ENCODE assay signal across 9 cellular contexts in genomic region chr12:120335447-120335846, GRCh38. TPM values are rescaled to one million over a fixed set of nuclear protein-coding genes. Genes with fewer than 3 reads are reported as not detected.
DNase-seq lines count a peak whose midpoint lies in the region; ATAC-seq and TF ChIP-seq lines count a peak whose summit lies in the region.
"Not testable (repeated sequence)": the region's sequence is repeated elsewhere in the genome, so short reads cannot be mapped to it uniquely, and the experiment has no call there.
"Had no signal": no experiment of that assay in that cellular context is flagged by ENCODE, and none has a peak within 500 bp of the region (broad histone marks: within the 10 kb centered on the region; RNA-seq: fewer than 3 reads in every experiment).

No MANE protein-coding gene starts in this region.

- not testable (repeated sequence) for H3K4me3 Mint-ChIP-seq in activated CD4-positive, alpha-beta T cell treated with anti-CD3 and anti-CD28 coated beads for 36 hours; MCF 10A (ENCODE audit: unreplicated experiment); neural crest cell

- not testable (repeated sequence) for TF ChIP-seq POLR2A in stomach (IDR thresholded peaks at IDR 0.05)

- 16 to 21% (median 20%) methylated on average over 12 of the region's 12 CpGs for WGBS in stomach, 5 donors

- H3K4me3 ChIP-seq in left ventricle myocardium inferior, stomach: not testable (repeated sequence)

- peaks cover 19% of the 10 kb centered on the region for H3K9me3 Mint-ChIP-seq in activated CD4-positive, alpha-beta T cell treated with anti-CD3 and anti-CD28 coated beads for 36 hours (ENCODE audit: low read depth)
- not testable (repeated sequence) for H3K9me3 Mint-ChIP-seq in MCF 10A (ENCODE audit: unreplicated experiment)
- H3K9me3 Mint-ChIP-seq in neural crest cell = peaks cover 22% of the 10 kb centered on the region

- peak; percentile 70 for TF ChIP-seq CTCF in MCF 10A (IDR thresholded peaks at IDR 0.05; ENCODE audit: unreplicated experiment)
- TF ChIP-seq CTCF in left ventricle myocardium inferior (IDR thresholded peaks at IDR 0.05; ENCODE audit: borderline replicate concordance) = peak; percentile 78
- peak; percentile 75 for TF ChIP-seq CTCF in neural crest cell (conservative IDR thresholded peaks at IDR 0.05)
- peak in 5 of 7 experiments; percentile 45 to 72 (median 65) for TF ChIP-seq CTCF in stomach (IDR thresholded peaks at IDR 0.05)

- not testable (repeated sequence) for H3K4me1 ChIP-seq in left ventricle myocardium inferior, stomach

- H3K36me3 Mint-ChIP-seq in activated CD4-positive, alpha-beta T cell treated with anti-CD3 and anti-CD28 coated beads for 36 hours (ENCODE audit: low read depth); MCF 10A (ENCODE audit: insufficient read depth, unreplicated experiment): not testable (repeated sequence)
- peaks cover 20% of the 10 kb centered on the region for H3K36me3 Mint-ChIP-seq in neural crest cell (ENCODE audit: low read depth)

- peaks cover 11% of the 10 kb centered on the region for H3K27me3 Mint-ChIP-seq in activated CD4-positive, alpha-beta T cell treated with anti-CD3 and anti-CD28 coated beads for 36 hours
- peaks cover 12% of the 10 kb centered on the region for H3K27me3 Mint-ChIP-seq in MCF 10A (ENCODE audit: insufficient read depth, unreplicated experiment)
- H3K27me3 Mint-ChIP-seq in neural crest cell (ENCODE audit: low read depth) = not testable (repeated sequence)

- DNase-seq in D341Med (ENCODE audit: low spot score) (peak; percentile 29), HT1080 (ENCODE audit: low read depth) (peak; percentile 48), NCI-H774 (lab: John Stamatoyannopoulos, UW) (peak; percentile 31), MCF 10A (ENCODE audit: unreplicated experiment) (peak; percentile 48), left ventricle myocardium inferior (peak; percentile 50), neural crest cell (ENCODE audit: low read depth, low spot score) (peak; percentile 61), stomach (peak; percentile 84)
- DNase-seq in activated CD4-positive, alpha-beta T cell treated with anti-CD3 and anti-CD28 coated beads for 36 hours = peak; percentile 66

- not testable (repeated sequence) for H3K27ac ChIP-seq in left ventricle myocardium inferior (replicated peaks); stomach

- H3K36me3 ChIP-seq in left ventricle myocardium inferior, stomach: not testable (repeated sequence)

- POLR2A ChIA-PET in activated CD4-positive, alpha-beta T cell treated with anti-CD3 and anti-CD28 coated beads for 36 hours (lab: Charles Lee) = not testable (repeated sequence)
- POLR2A ChIA-PET in MCF 10A (lab: Yijun Ruan, JAX) = interaction anchor here (0.9 kb wide), 1 partner anchor 9 kb away, joined by 3 read pairs; no protein-coding TSS in a partner anchor

- H3K27ac Mint-ChIP-seq in activated CD4-positive, alpha-beta T cell treated with anti-CD3 and anti-CD28 coated beads for 36 hours; MCF 10A (ENCODE audit: low read depth, unreplicated experiment); neural crest cell (ENCODE audit: unreplicated experiment): not testable (repeated sequence)

- not testable (repeated sequence) for BruUV-seq in MCF 10A (replicated peaks; lab: Mats Ljungman, UMichigan)

- H3K9me3 ChIP-seq in left ventricle myocardium inferior (replicated peaks) = not testable (repeated sequence)
- peaks cover 0 to 15% (median 5%) of the 10 kb centered on the region in 4 donors for H3K9me3 ChIP-seq in stomach

- CTCF ChIA-PET in activated CD4-positive, alpha-beta T cell treated with anti-CD3 and anti-CD28 coated beads for 36 hours (lab: Charles Lee) = interaction anchor here (0.8 kb wide), 1 partner anchor 193 kb away, joined by 3 read pairs; the partner anchor contains the start of gene COQ5
- CTCF ChIA-PET in MCF 10A (lab: Yijun Ruan, JAX) = interaction anchor here (0.5 to 1.7 kb wide), 6 partner anchors 12 to 782 kb away, joined by 3 to 5 read pairs (median 4); no protein-coding TSS in a partner anchor

- ATAC-seq in activated CD4-positive, alpha-beta T cell treated with anti-CD3 and anti-CD28 coated beads for 36 hours = not testable (repeated sequence)

- intact Hi-C loops in activated CD4-positive, alpha-beta T cell treated with anti-CD3 and anti-CD28 coated beads for 36 hours (cut with DNase I, micrococcal nuclease); MCF 10A (cut with micrococcal nuclease); left ventricle myocardium inferior (cut with micrococcal nuclease); stomach (cut with DNase I; ENCODE audit: low total_unique reads): not testable (repeated sequence)

- H3K4me1 Mint-ChIP-seq in activated CD4-positive, alpha-beta T cell treated with anti-CD3 and anti-CD28 coated beads for 36 hours; MCF 10A (ENCODE audit: insufficient read depth, unreplicated experiment); neural crest cell: not testable (repeated sequence)

- not testable (repeated sequence) for TF ChIP-seq EP300 in stomach (IDR thresholded peaks at IDR 0.05)

- peaks cover 19% of the 10 kb centered on the region for H3K27me3 ChIP-seq in left ventricle myocardium inferior (ENCODE audit: low read depth)
- not testable (repeated sequence) for H3K27me3 ChIP-seq in stomach

RNA-seq across cellular contexts. Expression of gene PLA2G1B, which starts 7.9 kb away (rescaled TPM):
- not detected in 2 replicates for total RNA-seq in HT1080 (2014; rRNA removed; shearing (Covaris generic))
- not detected in 2 replicates for polyA plus RNA-seq in HT1080 (2015; cell fraction: cytosol; rRNA removed)
- polyA plus RNA-seq in HT1080 (2015; cell fraction: nucleus; rRNA removed) = not detected in 2 replicates
- under 1 TPM in 1 of 2 experiments, not detected in 1; 0.51 TPM for total RNA-seq in activated CD4-positive, alpha-beta T cell treated with anti-CD3 and anti-CD28 coated beads for 36 hours
- not detected in 2 replicates for total RNA-seq in MCF 10A (2022)
- total RNA-seq in left ventricle myocardium inferior = not detected
- total RNA-seq in neural crest cell = not detected in 2 replicates
- total RNA-seq in stomach = not detected
- 10 to 100 TPM in 2 of 3 donors, 1 to 10 TPM in 1; 7.0 to 18.5 (median 10.2) TPM for polyA plus RNA-seq in stomach
- total RNA-seq: pulmonary artery endothelial cell had no signal

RNA-seq across cellular contexts. Expression of gene SIRT4, which starts 33.3 kb away (rescaled TPM):
- 0.40 and 1.6 TPM in 2 replicates for total RNA-seq in HT1080 (2014; rRNA removed; shearing (Covaris generic))
- polyA plus RNA-seq in HT1080 (2015; cell fraction: cytosol; rRNA removed) = 0.08 and 0.10 TPM in 2 replicates
- 0.11 and 0.22 TPM in 2 replicates for polyA plus RNA-seq in HT1080 (2015; cell fraction: nucleus; rRNA removed)
- 1 to 10 TPM; 2.2 to 4.0 TPM for total RNA-seq in activated CD4-positive, alpha-beta T cell treated with anti-CD3 and anti-CD28 coated beads for 36 hours
- total RNA-seq in MCF 10A (2022) (0.61 TPM in 1 of 2 replicates, not detected in the other), left ventricle myocardium inferior (6.5 TPM), neural crest cell (1.7 TPM in 2 replicates), stomach (1 to 10 TPM in 4 of 5 donors, not detected in 1; 2.8 to 6.2 (median 5.3) TPM)
- polyA plus RNA-seq in stomach = 1 to 10 TPM in 2 of 3 donors, not detected in 1; 1.3 to 2.2 TPM

RNA-seq across cellular contexts. Expression of gene MSI1, which starts 33.5 kb away (rescaled TPM):
- total RNA-seq in HT1080 (2014; rRNA removed; shearing (Covaris generic)) = 0.40 and 0.92 TPM in 2 replicates
- polyA plus RNA-seq in HT1080 (2015; cell fraction: cytosol; rRNA removed) = not detected in 2 replicates
- 0.16 TPM in 1 of 2 replicates, not detected in the other for polyA plus RNA-seq in HT1080 (2015; cell fraction: nucleus; rRNA removed)
- total RNA-seq in activated CD4-positive, alpha-beta T cell treated with anti-CD3 and anti-CD28 coated beads for 36 hours = 1 to 10 TPM in 1 of 2 experiments, under 1 TPM in 1; 0.96 to 1.3 TPM
- total RNA-seq in MCF 10A (2022) (not detected in 2 replicates), left ventricle myocardium inferior (4.8 TPM), neural crest cell (224 and 229 TPM in 2 replicates), stomach (1 to 10 TPM in 1 of 5 donors, under 1 TPM in 2, not detected in 2; 0.58 to 7.1 (median 0.92) TPM)
- polyA plus RNA-seq in stomach = 1 to 10 TPM in 2 of 3 donors, under 1 TPM in 1; 0.95 to 3.1 (median 2.3) TPM
- total RNA-seq: pulmonary artery endothelial cell had no signal

RNA-seq across cellular contexts. Expression of gene RNU4-1, which starts 42.4 kb away (rescaled TPM):
- not detected in 2 replicates for total RNA-seq in HT1080 (2014; rRNA removed; shearing (Covaris generic))
- polyA plus RNA-seq in HT1080 (2015; cell fraction: cytosol; rRNA removed) = not detected in 2 replicates
- not detected in 2 replicates for polyA plus RNA-seq in HT1080 (2015; cell fraction: nucleus; rRNA removed)
- total RNA-seq in activated CD4-positive, alpha-beta T cell treated with anti-CD3 and anti-CD28 coated beads for 36 hours = 1,000 to 10,000 TPM in 1 of 2 experiments, 100 to 1,000 TPM in 1; 323 to 1,150 TPM
- total RNA-seq in MCF 10A (2022) (1,764 and 2,069 TPM in 2 replicates), left ventricle myocardium inferior (2,088 TPM), neural crest cell (4,497 and 4,941 TPM in 2 replicates), stomach (under 1 TPM in 4 of 5 donors, not detected in 1; under 0.01 TPM)
- not detected for polyA plus RNA-seq in stomach

RNA-seq across cellular contexts. Expression of gene RNU4-2, which starts 43.7 kb away (rescaled TPM):
- total RNA-seq in HT1080 (2014; rRNA removed; shearing (Covaris generic)) = not detected in 2 replicates
- polyA plus RNA-seq in HT1080 (2015; cell fraction: cytosol; rRNA removed) = not detected in 2 replicates
- not detected in 2 replicates for polyA plus RNA-seq in HT1080 (2015; cell fraction: nucleus; rRNA removed)
- total RNA-seq in activated CD4-positive, alpha-beta T cell treated with anti-CD3 and anti-CD28 coated beads for 36 hours = 1,000 to 10,000 TPM in 1 of 2 experiments, 100 to 1,000 TPM in 1; 385 to 1,689 TPM
- total RNA-seq in MCF 10A (2022) (2,753 and 3,369 TPM in 2 replicates), left ventricle myocardium inferior (22,484 TPM), neural crest cell (5,010 and 5,494 TPM in 2 replicates), stomach (under 1 TPM; under 0.01 TPM)
- polyA plus RNA-seq in stomach = not detected

Comparison
In these comparisons a context has a peak if more than half of its experiments do, and no peak if none do; other contexts are left out.
1. DNase-seq: peak in every context shown above with its lines; median percentile 84 in stomach; 66 in activated CD4-positive, alpha-beta T cell treated with anti-CD3 and anti-CD28 coated beads for 36 hours; 61 in neural crest cell; 50 in left ventricle myocardium inferior; 48 in HT1080; 48 in MCF 10A; 31 in NCI-H774; 29 in D341Med.
2. RNA of gene MSI1, which starts 33.5 kb away (total RNA-seq): 224 to 229 TPM in neural crest cell; 4.8 TPM in left ventricle myocardium inferior (single experiment), 0.96 to 1.3 TPM in activated CD4-positive, alpha-beta T cell treated with anti-CD3 and anti-CD28 coated beads for 36 hours, 0.40 to 0.92 TPM in HT1080, 0.58 to 7.1 TPM in stomach and not detected in MCF 10A; every median in the first group is over 10 times any median in the second.
3. Peak in every context shown above with its lines, with median percentiles within 50 percentile points of each other: CTCF ChIP-seq.